8 cellular contexts compared by ENCODE assay signal in the genomic region with DNA sequence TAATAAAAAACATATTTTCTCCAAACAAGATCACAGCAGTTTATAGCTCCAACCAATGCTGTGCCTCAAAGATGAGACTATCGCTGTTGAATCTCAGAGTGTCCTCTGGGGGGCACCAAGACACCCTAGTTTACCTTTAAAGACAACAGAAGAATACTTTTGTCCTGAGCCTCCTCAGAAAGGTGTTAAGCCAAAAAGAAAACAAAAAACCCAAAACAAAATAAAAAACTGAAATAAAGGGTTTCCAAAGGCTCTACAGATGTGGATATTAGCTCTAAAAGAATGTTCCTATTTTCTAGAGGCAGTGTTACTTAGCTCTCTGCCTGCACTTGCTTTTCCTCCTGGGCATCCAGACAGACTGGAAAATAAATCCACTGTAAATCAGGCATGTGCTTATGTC.
DNase-seq lines count a peak whose midpoint lies in the region; ATAC-seq, FAIRE-seq and TF ChIP-seq lines count a peak whose summit lies in the region.

No MANE protein-coding gene starts in this region.

- no peak overlapping the region for H3K9ac ChIP-seq in kidney (ENCODE audit: low read length in 2 of 2)

- H3K9me3 Mint-ChIP-seq in CD4-positive, CD25-positive, alpha-beta regulatory T cell: no peaks in the 10 kb centered on the region

- peaks cover 36% of the 10 kb centered on the region for H3K36me3 Mint-ChIP-seq in CD4-positive, CD25-positive, alpha-beta regulatory T cell

- H3K4me1 Mint-ChIP-seq in CD4-positive, CD25-positive, alpha-beta regulatory T cell: peaks cover 2 to 22% (median 14%) of the 10 kb centered on the region in 4 donors

- TF ChIP-seq CTCF in WERI-Rb-1 (IDR thresholded peaks at IDR 0.05; ENCODE audit: low read depth, low read length) (peak; percentile 47), cardiac fibroblast (IDR thresholded peaks at IDR 0.05; ENCODE audit: low read depth, low read length) (peak; percentile 66), kidney (IDR thresholded peaks at IDR 0.05; ENCODE audit: borderline replicate concordance, extremely low read depth, insufficient read depth) (peak; percentile 80)

- no peak overlapping the region for H3K4me3 ChIP-seq in CD4-positive, CD25-positive, alpha-beta regulatory T cell (ENCODE audit: low read depth, low read length)
- H3K4me3 ChIP-seq in WERI-Rb-1 (ENCODE audit: low read depth, low read length) (no peak overlapping the region), cardiac fibroblast (replicated peaks in 1 of 2; ENCODE audit: low read depth in 2 of 2, low read length in 2 of 2) (no peak overlapping the region), kidney (ENCODE audit: low read length in 2 of 2) (no peak overlapping the region)

- no peaks in the 10 kb centered on the region for H3K27me3 ChIP-seq in CD4-positive, CD25-positive, alpha-beta regulatory T cell (ENCODE audit: control insufficient read depth, insufficient read depth, low read length)
- H3K27me3 ChIP-seq in WERI-Rb-1 (ENCODE audit: insufficient read depth, low read depth, severe bottlenecking): no peaks in the 10 kb centered on the region

- DNase-seq in CD4-positive, CD25-positive, alpha-beta regulatory T cell: peak; percentile 35 to 79 (median 68)
- DNase-seq in NCI-H2081 (lab: John Stamatoyannopoulos, UW): peak; percentile 62 to 72
- DNase-seq in WERI-Rb-1: peak; percentile 37
- DNase-seq in cardiac fibroblast (ENCODE audit: low read depth in 2 of 2): peak; percentile 72 to 75
- DNase-seq in kidney: no peak
- DNase-seq in stimulated activated CD4-positive, alpha-beta T cell treated with anti-CD3 and anti-CD28 coated beads, Interleukin-2, amount 100 ng/mL, for 24 hours: peak; percentile 52 to 64

- peak; percentile 77 to 93 for ATAC-seq in CD4-positive, CD25-positive, alpha-beta regulatory T cell (ENCODE audit: low read depth in 2 of 2)
- peak; percentile 46 for ATAC-seq in GM21786 (IDR thresholded peaks at IDR 0.05; ENCODE audit: unreplicated experiment)
- no peak for ATAC-seq in GM21619 (IDR thresholded peaks at IDR 0.05; ENCODE audit: unreplicated experiment)

- H3K9me3 ChIP-seq in CD4-positive, CD25-positive, alpha-beta regulatory T cell (ENCODE audit: control insufficient read depth in 2 of 2, low read length in 2 of 2): no peaks in the 10 kb centered on the region
- H3K9me3 ChIP-seq in WERI-Rb-1 (ENCODE audit: severe bottlenecking) (no peaks in the 10 kb centered on the region), kidney (ENCODE audit: control insufficient read depth in 1 of 2, low read length in 2 of 2) (no peaks in the 10 kb centered on the region)

- H3K27ac ChIP-seq in CD4-positive, CD25-positive, alpha-beta regulatory T cell (ENCODE audit: insufficient read depth, low read length, poor library complexity, severe bottlenecking): no peak overlapping the region
- no peak overlapping the region for H3K27ac ChIP-seq in WERI-Rb-1
- H3K27ac ChIP-seq in kidney (ENCODE audit: low read depth in 2 of 2, low read length in 2 of 2): no peak overlapping the region

- H3K27me3 Mint-ChIP-seq in CD4-positive, CD25-positive, alpha-beta regulatory T cell: no peaks in the 10 kb centered on the region

- no peaks in the 10 kb centered on the region for H3K4me1 ChIP-seq in CD4-positive, CD25-positive, alpha-beta regulatory T cell (ENCODE audit: control insufficient read depth, insufficient read depth, low read length, poor library complexity, severe bottlenecking)
- H3K4me1 ChIP-seq in kidney (ENCODE audit: control insufficient read depth in 1 of 2, insufficient read depth in 1 of 2, low read depth in 1 of 2, low read length in 2 of 2): no peaks in the 10 kb centered on the region

- H3K36me3 ChIP-seq in CD4-positive, CD25-positive, alpha-beta regulatory T cell (ENCODE audit: control insufficient read depth, insufficient read depth, low read length): peaks cover 32% of the 10 kb centered on the region
- H3K36me3 ChIP-seq in WERI-Rb-1: peaks cover 3% of the 10 kb centered on the region
- peaks cover under 1 to 6% of the 10 kb centered on the region in 2 donors for H3K36me3 ChIP-seq in kidney (ENCODE audit: control insufficient read depth in 1 of 2, insufficient read depth in 2 of 2, low read length in 2 of 2)

- H3K4me3 Mint-ChIP-seq in CD4-positive, CD25-positive, alpha-beta regulatory T cell: peak overlapping the region in 1 of 4 donors; percentile 56

- intact Hi-C loops in kidney (cut with DNase I): loop anchor here (5.0 to 10.0 kb wide), 2 partner anchors 269 to 392 kb away; no protein-coding TSS in a partner anchor

- peak overlapping the region in 1 of 3 donors; percentile 64 for H3K27ac Mint-ChIP-seq in CD4-positive, CD25-positive, alpha-beta regulatory T cell

- peak; percentile 96 for FAIRE-seq in kidney (lab: Jason Lieb, UNC)
